Comparison of ENCODE assay signal across 22 cellular contexts in the genomic region with DNA sequence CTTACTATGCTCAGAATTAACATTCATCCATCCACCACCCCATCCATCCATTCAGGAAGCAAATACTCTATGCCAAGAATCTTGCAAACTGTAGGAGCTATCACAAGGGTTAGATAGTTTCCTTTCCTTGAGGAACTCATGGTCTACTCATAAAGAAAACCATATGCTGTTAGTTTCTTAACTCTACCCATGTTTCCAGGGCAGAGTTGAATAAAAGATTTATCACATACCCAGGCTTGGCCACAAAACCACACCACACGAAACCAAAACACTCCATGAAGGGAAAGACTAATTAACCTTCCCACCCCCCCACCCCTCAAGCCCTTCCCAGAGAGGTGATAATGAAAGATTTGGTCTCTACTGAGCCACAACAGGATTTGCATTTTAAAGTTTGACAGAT. TPM values are rescaled to one million over a fixed set of nuclear protein-coding genes. Genes with fewer than 3 reads are reported as not detected.
DNase-seq lines count a peak whose midpoint lies in the region; ATAC-seq and TF ChIP-seq lines count a peak whose summit lies in the region.
"Had no signal": no experiment of that assay in that cellular context is flagged by ENCODE, and none has a peak within 500 bp of the region (broad histone marks: within the 10 kb centered on the region; RNA-seq: fewer than 3 reads in every experiment).

No MANE protein-coding gene starts in this region.

- no peak overlapping the region for H3K27ac Mint-ChIP-seq in activated naive CD4-positive, alpha-beta T cell treated with anti-CD3 and anti-CD28 coated beads for 36 hours
- peak overlapping the region; percentile 77 to 89 (median 83) for H3K27ac Mint-ChIP-seq in nephron
- H3K27ac Mint-ChIP-seq: CD4-positive, CD25-positive, alpha-beta regulatory T cell; endodermal cell had no signal

- no peaks in the 10 kb centered on the region for H3K4me1 Mint-ChIP-seq in activated naive CD4-positive, alpha-beta T cell treated with anti-CD3 and anti-CD28 coated beads for 36 hours (ENCODE audit: low read depth)
- H3K4me1 Mint-ChIP-seq in nephron, result peaks cover 58% of the 10 kb centered on the region

- peak; percentile 43 for ATAC-seq in HG03039 (IDR thresholded peaks at IDR 0.05; ENCODE audit: unreplicated experiment)
- no peak for ATAC-seq in HG02571 (IDR thresholded peaks at IDR 0.05; ENCODE audit: unreplicated experiment)
- ATAC-seq: left cardiac atrium had no signal

- no peaks in the 10 kb centered on the region for H3K9me3 ChIP-seq in breast epithelium
- H3K9me3 ChIP-seq: adrenal gland, right atrium auricular region, vagina had no signal

- TF ChIP-seq POLR2A in breast epithelium (IDR thresholded peaks at IDR 0.05), result no peak

- no peak overlapping the region for H3K4me3 Mint-ChIP-seq in activated naive CD4-positive, alpha-beta T cell treated with anti-CD3 and anti-CD28 coated beads for 36 hours
- H3K4me3 Mint-ChIP-seq in nephron, result peak overlapping the region in 1 of 3 experiments; percentile 7
- H3K4me3 Mint-ChIP-seq: CD4-positive, CD25-positive, alpha-beta regulatory T cell; endodermal cell had no signal

- H3K36me3 ChIP-seq in breast epithelium, result no peaks in the 10 kb centered on the region
- H3K36me3 ChIP-seq: adrenal gland, right atrium auricular region, vagina had no signal

- H3K4me3 ChIP-seq in breast epithelium, result no peak overlapping the region
- H3K4me3 ChIP-seq: adrenal gland, PC-9, right atrium auricular region, SK-N-MC, vagina had no signal

- no peaks in the 10 kb centered on the region for H3K27me3 ChIP-seq in breast epithelium
- H3K27me3 ChIP-seq: adrenal gland, right atrium auricular region, vagina had no signal

- no peaks in the 10 kb centered on the region for H3K36me3 Mint-ChIP-seq in activated naive CD4-positive, alpha-beta T cell treated with anti-CD3 and anti-CD28 coated beads for 36 hours (ENCODE audit: low read depth)
- no peaks in the 10 kb centered on the region for H3K36me3 Mint-ChIP-seq in nephron (ENCODE audit: low read depth)
- H3K36me3 Mint-ChIP-seq: CD4-positive, CD25-positive, alpha-beta regulatory T cell had no signal

- intact Hi-C loops in activated naive CD4-positive, alpha-beta T cell treated with anti-CD3 and anti-CD28 coated beads for 36 hours (cut with micrococcal nuclease), result no loop called here
- intact Hi-C loops in breast epithelium (cut with DNase I; ENCODE audit: low total_unique reads), result no loop called here

- no peak overlapping the region for H3K27ac ChIP-seq in breast epithelium
- H3K27ac ChIP-seq: adrenal gland, PC-9, right atrium auricular region, SK-N-MC had no signal

- H3K27me3 Mint-ChIP-seq in activated naive CD4-positive, alpha-beta T cell treated with anti-CD3 and anti-CD28 coated beads for 36 hours (ENCODE audit: low read depth), result peaks cover 33% of the 10 kb centered on the region
- no peaks in the 10 kb centered on the region for H3K27me3 Mint-ChIP-seq in nephron (ENCODE audit: low read depth)

- no peak for TF ChIP-seq CTCF in nephron (IDR thresholded peaks at IDR 0.05; ENCODE audit: unreplicated experiment in 3 of 3)
- no peak for TF ChIP-seq CTCF in breast epithelium (IDR thresholded peaks at IDR 0.05)

- DNase-seq in activated naive CD4-positive, alpha-beta T cell treated with anti-CD3 and anti-CD28 coated beads for 36 hours, result peak; percentile 8
- no peak for DNase-seq in activated naive CD4-positive, alpha-beta T cell (lab: John Stamatoyannopoulos, UW)
- DNase-seq in MV-4-11 (lab: John Stamatoyannopoulos, UW) (peak; percentile 49), cortex of kidney (lab: John Stamatoyannopoulos, UW) (no peak), breast epithelium (ENCODE audit: low spot score in 2 of 2) (no peak)
- DNase-seq: activated CD4-positive, alpha-beta T cell treated with anti-CD3 and anti-CD28 coated beads, Interleukin-2, amount 50 U/mL, for 1 hour; adrenal gland; CD4-positive, CD25-positive, alpha-beta regulatory T cell; endodermal cell; left cardiac atrium; NCI-H2081; PC-9 had no signal

- H3K9me3 Mint-ChIP-seq in activated naive CD4-positive, alpha-beta T cell treated with anti-CD3 and anti-CD28 coated beads for 36 hours, result no peaks in the 10 kb centered on the region
- H3K9me3 Mint-ChIP-seq in nephron, result no peaks in the 10 kb centered on the region
- H3K9me3 Mint-ChIP-seq: CD4-positive, CD25-positive, alpha-beta regulatory T cell; endodermal cell had no signal

- no peaks in the 10 kb centered on the region for H3K4me1 ChIP-seq in breast epithelium
- H3K4me1 ChIP-seq: adrenal gland, right atrium auricular region had no signal

- CTCF ChIA-PET in activated naive CD4-positive, alpha-beta T cell treated with anti-CD3 and anti-CD28 coated beads for 36 hours (lab: Charles Lee), result no interaction called here

RNA-seq across cellular contexts. Expression of a gene that starts 23.7 kb away (rescaled TPM):
- total RNA-seq in activated naive CD4-positive, alpha-beta T cell treated with anti-CD3 and anti-CD28 coated beads for 36 hours, result not detected
- not detected for total RNA-seq in breast epithelium
- total RNA-seq: adrenal gland; CD4-positive, CD25-positive, alpha-beta regulatory T cell; cerebellum; endodermal cell; frontal cortex; HT1080; left cardiac atrium; mononuclear cell; PC-9; right atrium auricular region; vagina had no signal

RNA-seq across cellular contexts. Expression of a gene that starts 38.6 kb away (rescaled TPM):
- total RNA-seq in activated naive CD4-positive, alpha-beta T cell treated with anti-CD3 and anti-CD28 coated beads for 36 hours, result 10 to 100 TPM; 13.4 to 15.5 TPM
- total RNA-seq in breast epithelium, result 10 to 100 TPM in 1 of 3 donors, 1 to 10 TPM in 2; 3.6 to 12.7 (median 6.7) TPM

RNA-seq across cellular contexts. Expression of a gene that starts 38.9 kb away (rescaled TPM):
- total RNA-seq in activated naive CD4-positive, alpha-beta T cell treated with anti-CD3 and anti-CD28 coated beads for 36 hours, result 10 to 100 TPM; 21.6 to 22.8 TPM
- total RNA-seq in breast epithelium, result 10 to 100 TPM; 17.0 to 23.4 (median 18.7) TPM

Comparison
In these comparisons a context has a peak if more than half of its experiments do, and no peak if none do; other contexts are left out.
1. DNase-seq: peak in activated naive CD4-positive, alpha-beta T cell treated with anti-CD3 and anti-CD28 coated beads for 36 hours (single experiment) and MV-4-11 (single experiment); none in activated naive CD4-positive, alpha-beta T cell (0 of 4), cortex of kidney (single experiment) and breast epithelium (0 of 2).